In genomic region chr17:67717624-67718324, GRCh38 we compare ENCODE assay signal across 1 cellular context.
A peak's percentile ranks its signal among the peaks of the same experiment; 100 is the strongest.
TF ChIP-seq lines count a peak whose summit lies in the region.

Gene NOL11 (plus strand): TSS chr17:67717936. CDS start chr17:67717948, 12 bp downstream.

TF ChIP-seq in HepG2, 621 proteins besides CTCF, POLR2A, EP300 and RAD21 (continued from another document and continues in another):
- TF ChIP-seq, protein P1, sequence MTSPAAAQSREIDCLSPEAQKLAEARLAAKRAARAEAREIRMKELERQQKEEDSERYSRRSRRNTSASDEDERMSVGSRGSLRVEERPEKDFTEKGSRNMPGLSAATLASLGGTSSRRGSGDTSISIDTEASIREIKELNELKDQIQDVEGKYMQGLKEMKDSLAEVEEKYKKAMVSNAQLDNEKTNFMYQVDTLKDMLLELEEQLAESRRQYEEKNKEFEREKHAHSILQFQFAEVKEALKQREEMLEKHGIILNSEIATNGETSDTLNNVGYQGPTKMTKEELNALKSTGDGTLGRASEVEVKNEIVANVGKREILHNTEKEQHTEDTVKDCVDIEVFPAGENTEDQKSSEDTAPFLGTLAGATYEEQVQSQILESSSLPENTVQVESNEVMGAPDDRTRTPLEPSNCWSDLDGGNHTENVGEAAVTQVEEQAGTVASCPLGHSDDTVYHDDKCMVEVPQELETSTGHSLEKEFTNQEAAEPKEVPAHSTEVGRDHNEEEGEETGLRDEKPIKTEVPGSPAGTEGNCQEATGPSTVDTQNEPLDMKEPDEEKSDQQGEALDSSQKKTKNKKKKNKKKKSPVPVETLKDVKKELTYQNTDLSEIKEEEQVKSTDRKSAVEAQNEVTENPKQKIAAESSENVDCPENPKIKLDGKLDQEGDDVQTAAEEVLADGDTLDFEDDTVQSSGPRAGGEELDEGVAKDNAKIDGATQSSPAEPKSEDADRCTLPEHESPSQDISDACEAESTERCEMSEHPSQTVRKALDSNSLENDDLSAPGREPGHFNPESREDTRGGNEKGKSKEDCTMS (CRISPR knock-in tag; conservative IDR thresholded peaks at IDR 0.05), result no peak; the same call in 1 of the 2 replicates
- 0 out of 2 replicates have a peak, but pooled peaks have one; percentile 36 for TF ChIP-seq HHEX (CRISPR knock-in tag; IDR thresholded peaks at IDR 0.05)
- peak; percentile 47; the same call in 1 of the 2 replicates for TF ChIP-seq HIVEP1 (CRISPR knock-in tag; IDR thresholded peaks at IDR 0.05)
- peak; percentile 95 for TF ChIP-seq KDM5A (IDR thresholded peaks at IDR 0.05; ENCODE audit: borderline replicate concordance, low read length)
- TF ChIP-seq ZNF33A (CRISPR knock-in tag; IDR thresholded peaks at IDR 0.05; ENCODE audit: borderline replicate concordance), result no peak; the same call in 1 of the 2 replicates
- TF ChIP-seq KDM2A (CRISPR knock-in tag; IDR thresholded peaks at IDR 0.05; ENCODE audit: borderline replicate concordance, low read depth), result peak; percentile 98
- no peak for TF ChIP-seq HNRNPH1 (optimal IDR thresholded peaks at IDR 0.05; ENCODE audit: low read depth, low read length)
- peak; percentile 96 for TF ChIP-seq ZNF605 (CRISPR knock-in tag; IDR thresholded peaks at IDR 0.05)
- peak; percentile 93 for TF ChIP-seq TEAD3 (CRISPR knock-in tag; optimal IDR thresholded peaks at IDR 0.05; ENCODE audit: borderline replicate concordance)
- TF ChIP-seq ZFP41 (CRISPR knock-in tag; IDR thresholded peaks at IDR 0.05; ENCODE audit: borderline replicate concordance), result no peak; the same call in 1 of the 2 replicates
- TF ChIP-seq NCOA1 (CRISPR knock-in tag; IDR thresholded peaks at IDR 0.05), result peak; percentile 50; the same call in 1 of the 2 replicates
- peak; percentile 99 for TF ChIP-seq DRAP1 (CRISPR knock-in tag; IDR thresholded peaks at IDR 0.05)
- TF ChIP-seq ZNF672 (CRISPR knock-in tag; IDR thresholded peaks at IDR 0.05), result no peak
- peak; percentile 69 for TF ChIP-seq HCFC1 (IDR thresholded peaks at IDR 0.05; ENCODE audit: low read depth, low read length)
- no peak for TF ChIP-seq ZNF382 (CRISPR knock-in tag; IDR thresholded peaks at IDR 0.05; ENCODE audit: borderline replicate concordance)
- peak; percentile 99; the same call in 1 of the 2 replicates for TF ChIP-seq ELF4 (CRISPR knock-in tag; IDR thresholded peaks at IDR 0.05; ENCODE audit: borderline replicate concordance)
- TF ChIP-seq ZNF224 (CRISPR knock-in tag; IDR thresholded peaks at IDR 0.05), result peak; percentile 79; the same call in 1 of the 2 replicates
- TF ChIP-seq, protein P2, sequence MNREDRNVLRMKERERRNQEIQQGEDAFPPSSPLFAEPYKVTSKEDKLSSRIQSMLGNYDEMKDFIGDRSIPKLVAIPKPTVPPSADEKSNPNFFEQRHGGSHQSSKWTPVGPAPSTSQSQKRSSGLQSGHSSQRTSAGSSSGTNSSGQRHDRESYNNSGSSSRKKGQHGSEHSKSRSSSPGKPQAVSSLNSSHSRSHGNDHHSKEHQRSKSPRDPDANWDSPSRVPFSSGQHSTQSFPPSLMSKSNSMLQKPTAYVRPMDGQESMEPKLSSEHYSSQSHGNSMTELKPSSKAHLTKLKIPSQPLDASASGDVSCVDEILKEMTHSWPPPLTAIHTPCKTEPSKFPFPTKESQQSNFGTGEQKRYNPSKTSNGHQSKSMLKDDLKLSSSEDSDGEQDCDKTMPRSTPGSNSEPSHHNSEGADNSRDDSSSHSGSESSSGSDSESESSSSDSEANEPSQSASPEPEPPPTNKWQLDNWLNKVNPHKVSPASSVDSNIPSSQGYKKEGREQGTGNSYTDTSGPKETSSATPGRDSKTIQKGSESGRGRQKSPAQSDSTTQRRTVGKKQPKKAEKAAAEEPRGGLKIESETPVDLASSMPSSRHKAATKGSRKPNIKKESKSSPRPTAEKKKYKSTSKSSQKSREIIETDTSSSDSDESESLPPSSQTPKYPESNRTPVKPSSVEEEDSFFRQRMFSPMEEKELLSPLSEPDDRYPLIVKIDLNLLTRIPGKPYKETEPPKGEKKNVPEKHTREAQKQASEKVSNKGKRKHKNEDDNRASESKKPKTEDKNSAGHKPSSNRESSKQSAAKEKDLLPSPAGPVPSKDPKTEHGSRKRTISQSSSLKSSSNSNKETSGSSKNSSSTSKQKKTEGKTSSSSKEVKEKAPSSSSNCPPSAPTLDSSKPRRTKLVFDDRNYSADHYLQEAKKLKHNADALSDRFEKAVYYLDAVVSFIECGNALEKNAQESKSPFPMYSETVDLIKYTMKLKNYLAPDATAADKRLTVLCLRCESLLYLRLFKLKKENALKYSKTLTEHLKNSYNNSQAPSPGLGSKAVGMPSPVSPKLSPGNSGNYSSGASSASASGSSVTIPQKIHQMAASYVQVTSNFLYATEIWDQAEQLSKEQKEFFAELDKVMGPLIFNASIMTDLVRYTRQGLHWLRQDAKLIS (CRISPR knock-in tag; IDR thresholded peaks at IDR 0.05), result peak; percentile 28; the same call in 1 of the 2 replicates
- TF ChIP-seq, protein P3, sequence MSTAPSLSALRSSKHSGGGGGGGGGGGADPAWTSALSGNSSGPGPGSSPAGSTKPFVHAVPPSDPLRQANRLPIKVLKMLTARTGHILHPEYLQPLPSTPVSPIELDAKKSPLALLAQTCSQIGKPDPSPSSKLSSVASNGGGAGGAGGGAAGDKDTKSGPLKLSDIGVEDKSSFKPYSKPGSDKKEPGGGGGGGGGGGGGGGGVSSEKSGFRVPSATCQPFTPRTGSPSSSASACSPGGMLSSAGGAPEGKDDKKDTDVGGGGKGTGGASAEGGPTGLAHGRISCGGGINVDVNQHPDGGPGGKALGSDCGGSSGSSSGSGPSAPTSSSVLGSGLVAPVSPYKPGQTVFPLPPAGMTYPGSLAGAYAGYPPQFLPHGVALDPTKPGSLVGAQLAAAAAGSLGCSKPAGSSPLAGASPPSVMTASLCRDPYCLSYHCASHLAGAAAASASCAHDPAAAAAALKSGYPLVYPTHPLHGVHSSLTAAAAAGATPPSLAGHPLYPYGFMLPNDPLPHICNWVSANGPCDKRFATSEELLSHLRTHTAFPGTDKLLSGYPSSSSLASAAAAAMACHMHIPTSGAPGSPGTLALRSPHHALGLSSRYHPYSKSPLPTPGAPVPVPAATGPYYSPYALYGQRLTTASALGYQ (CRISPR knock-in tag; IDR thresholded peaks at IDR 0.05), result peak; percentile 96
- TF ChIP-seq, protein P4, sequence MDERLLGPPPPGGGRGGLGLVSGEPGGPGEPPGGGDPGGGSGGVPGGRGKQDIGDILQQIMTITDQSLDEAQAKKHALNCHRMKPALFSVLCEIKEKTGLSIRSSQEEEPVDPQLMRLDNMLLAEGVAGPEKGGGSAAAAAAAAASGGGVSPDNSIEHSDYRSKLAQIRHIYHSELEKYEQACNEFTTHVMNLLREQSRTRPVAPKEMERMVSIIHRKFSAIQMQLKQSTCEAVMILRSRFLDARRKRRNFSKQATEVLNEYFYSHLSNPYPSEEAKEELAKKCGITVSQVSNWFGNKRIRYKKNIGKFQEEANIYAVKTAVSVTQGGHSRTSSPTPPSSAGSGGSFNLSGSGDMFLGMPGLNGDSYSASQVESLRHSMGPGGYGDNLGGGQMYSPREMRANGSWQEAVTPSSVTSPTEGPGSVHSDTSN (CRISPR knock-in tag; IDR thresholded peaks at IDR 0.05), result no peak; the same call in 1 of the 2 replicates
- peak; percentile 87; the same call in 1 of the 2 replicates for TF ChIP-seq ZNF766 (CRISPR knock-in tag; IDR thresholded peaks at IDR 0.05; ENCODE audit: borderline replicate concordance)
- peak; percentile 88 for TF ChIP-seq IKZF4 (CRISPR knock-in tag; IDR thresholded peaks at IDR 0.05; ENCODE audit: borderline replicate concordance, low read depth, not compliant biosample characterization)
- no peak for TF ChIP-seq PRPF4 (IDR thresholded peaks at IDR 0.05; ENCODE audit: low read depth, low read length, poor library complexity, severe bottlenecking)
- peak; percentile 85; the same call in 1 of the 2 replicates for TF ChIP-seq PAX8 (CRISPR knock-in tag; IDR thresholded peaks at IDR 0.05; ENCODE audit: borderline replicate concordance)
- peak; percentile 66 for TF ChIP-seq ZNF746 (CRISPR knock-in tag; IDR thresholded peaks at IDR 0.05)
- TF ChIP-seq MEIS2 (CRISPR knock-in tag; IDR thresholded peaks at IDR 0.05), result peak; percentile 87; the same call in 1 of the 2 replicates
- TF ChIP-seq NR2C2 (CRISPR knock-in tag; IDR thresholded peaks at IDR 0.05; ENCODE audit: borderline replicate concordance), result peak; percentile 92
- TF ChIP-seq RXRA (CRISPR knock-in tag; IDR thresholded peaks at IDR 0.05), result peak; percentile 84
- peak; percentile 99; the same call in 1 of the 2 replicates for TF ChIP-seq ZZZ3 (CRISPR knock-in tag; IDR thresholded peaks at IDR 0.05; ENCODE audit: borderline replicate concordance)
- no peak for TF ChIP-seq AGO1 (IDR thresholded peaks at IDR 0.05; ENCODE audit: low read depth, low read length, poor library complexity, severe bottlenecking)
- peak; percentile 94 for TF ChIP-seq BCL3 (CRISPR knock-in tag; IDR thresholded peaks at IDR 0.05)
- TF ChIP-seq PHF21A (CRISPR knock-in tag; IDR thresholded peaks at IDR 0.05), result peak; percentile 93
- TF ChIP-seq POLR2AphosphoS2 (IDR thresholded peaks at IDR 0.05; ENCODE audit: low read depth, low read length), result peak; percentile 28; the same call in 1 of the 2 replicates
- no peak; the same call in 1 of the 2 replicates for TF ChIP-seq CCDC6 (CRISPR knock-in tag; IDR thresholded peaks at IDR 0.05)
- peak; percentile 82; the same call in 1 of the 2 replicates for TF ChIP-seq ZNF770 (CRISPR knock-in tag; IDR thresholded peaks at IDR 0.05)
- TF ChIP-seq, protein P5, sequence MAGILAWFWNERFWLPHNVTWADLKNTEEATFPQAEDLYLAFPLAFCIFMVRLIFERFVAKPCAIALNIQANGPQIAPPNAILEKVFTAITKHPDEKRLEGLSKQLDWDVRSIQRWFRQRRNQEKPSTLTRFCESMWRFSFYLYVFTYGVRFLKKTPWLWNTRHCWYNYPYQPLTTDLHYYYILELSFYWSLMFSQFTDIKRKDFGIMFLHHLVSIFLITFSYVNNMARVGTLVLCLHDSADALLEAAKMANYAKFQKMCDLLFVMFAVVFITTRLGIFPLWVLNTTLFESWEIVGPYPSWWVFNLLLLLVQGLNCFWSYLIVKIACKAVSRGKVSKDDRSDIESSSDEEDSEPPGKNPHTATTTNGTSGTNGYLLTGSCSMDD (CRISPR knock-in tag; IDR thresholded peaks at IDR 0.05), result peak; percentile 84
- TF ChIP-seq, protein P6, sequence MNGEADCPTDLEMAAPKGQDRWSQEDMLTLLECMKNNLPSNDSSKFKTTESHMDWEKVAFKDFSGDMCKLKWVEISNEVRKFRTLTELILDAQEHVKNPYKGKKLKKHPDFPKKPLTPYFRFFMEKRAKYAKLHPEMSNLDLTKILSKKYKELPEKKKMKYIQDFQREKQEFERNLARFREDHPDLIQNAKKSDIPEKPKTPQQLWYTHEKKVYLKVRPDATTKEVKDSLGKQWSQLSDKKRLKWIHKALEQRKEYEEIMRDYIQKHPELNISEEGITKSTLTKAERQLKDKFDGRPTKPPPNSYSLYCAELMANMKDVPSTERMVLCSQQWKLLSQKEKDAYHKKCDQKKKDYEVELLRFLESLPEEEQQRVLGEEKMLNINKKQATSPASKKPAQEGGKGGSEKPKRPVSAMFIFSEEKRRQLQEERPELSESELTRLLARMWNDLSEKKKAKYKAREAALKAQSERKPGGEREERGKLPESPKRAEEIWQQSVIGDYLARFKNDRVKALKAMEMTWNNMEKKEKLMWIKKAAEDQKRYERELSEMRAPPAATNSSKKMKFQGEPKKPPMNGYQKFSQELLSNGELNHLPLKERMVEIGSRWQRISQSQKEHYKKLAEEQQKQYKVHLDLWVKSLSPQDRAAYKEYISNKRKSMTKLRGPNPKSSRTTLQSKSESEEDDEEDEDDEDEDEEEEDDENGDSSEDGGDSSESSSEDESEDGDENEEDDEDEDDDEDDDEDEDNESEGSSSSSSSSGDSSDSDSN (CRISPR knock-in tag; IDR thresholded peaks at IDR 0.05), result peak; percentile 92
- peak; percentile 98 for TF ChIP-seq EED (CRISPR knock-in tag; IDR thresholded peaks at IDR 0.05)
- no peak for TF ChIP-seq RELA (CRISPR knock-in tag; IDR thresholded peaks at IDR 0.05)
- TF ChIP-seq ZFP37 (CRISPR knock-in tag; IDR thresholded peaks at IDR 0.05; ENCODE audit: borderline replicate concordance), result peak; percentile 81
- peak; percentile 68 for TF ChIP-seq NFKBIZ (CRISPR knock-in tag; IDR thresholded peaks at IDR 0.05)
- TF ChIP-seq TOPORS (CRISPR knock-in tag; IDR thresholded peaks at IDR 0.05), result peak; percentile 99
- TF ChIP-seq SALL2 (CRISPR knock-in tag; IDR thresholded peaks at IDR 0.05), result peak; percentile 97
- TF ChIP-seq ZNF619 (CRISPR knock-in tag; IDR thresholded peaks at IDR 0.05), result peak; percentile 99
- TF ChIP-seq ZNF160 (CRISPR knock-in tag; IDR thresholded peaks at IDR 0.05), result peak; percentile 93; the same call in 1 of the 2 replicates
- TF ChIP-seq ZNF709 (CRISPR knock-in tag; IDR thresholded peaks at IDR 0.05), result peak; percentile 97
- TF ChIP-seq SMAD9 (CRISPR knock-in tag; IDR thresholded peaks at IDR 0.05), result no peak
- TF ChIP-seq ZFAT (CRISPR knock-in tag; conservative IDR thresholded peaks at IDR 0.05), result no peak; the same call in 1 of the 2 replicates
- peak; percentile 98 for TF ChIP-seq ZNF143 (CRISPR knock-in tag; IDR thresholded peaks at IDR 0.05)
- TF ChIP-seq PHF20 (CRISPR knock-in tag; IDR thresholded peaks at IDR 0.05), result peak; percentile 97
- peak; percentile 84 for TF ChIP-seq GATAD2A (CRISPR knock-in tag; IDR thresholded peaks at IDR 0.05)
- peak; percentile 80 for TF ChIP-seq NCOA2 (CRISPR knock-in tag; IDR thresholded peaks at IDR 0.05)
